Comparison of ENCODE assay signal across 9 cellular contexts in the genomic region with DNA sequence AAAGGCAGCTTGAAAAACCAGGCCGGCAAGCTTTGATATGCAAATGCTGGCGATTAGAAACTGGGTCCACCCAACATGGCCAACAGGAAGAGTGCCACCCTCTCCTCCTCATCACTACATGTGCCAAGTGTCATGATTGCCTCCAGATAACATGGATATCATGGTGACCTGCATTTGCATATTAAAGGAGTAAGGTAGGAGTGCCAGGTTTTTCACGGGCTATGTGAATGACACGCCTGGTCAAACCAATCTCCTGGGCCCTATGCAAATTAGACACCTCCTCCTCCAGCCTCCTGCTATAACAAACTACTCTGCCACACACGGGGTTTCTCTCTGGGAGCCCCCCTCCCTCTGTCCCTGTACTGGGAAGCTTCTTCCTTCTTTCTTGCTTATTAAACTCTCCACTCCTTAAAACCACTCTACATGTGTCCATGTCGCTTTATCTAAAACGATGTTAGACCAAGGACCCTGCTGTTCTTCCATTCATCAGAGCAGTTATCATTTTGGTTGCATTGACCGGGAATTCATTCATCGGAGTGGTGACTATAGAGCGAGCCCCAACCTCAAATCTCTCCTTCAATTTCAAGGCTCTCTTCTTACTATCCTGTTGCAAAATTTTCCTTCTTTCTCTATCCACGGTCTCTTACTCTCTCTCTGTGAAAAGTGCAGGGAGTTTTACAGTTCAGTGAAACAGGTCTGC. TPM values are rescaled to one million over a fixed set of nuclear protein-coding genes. Genes with fewer than 3 reads are reported as not detected.
A peak's percentile ranks its signal among the peaks of the same experiment; 100 is the strongest.
DNase-seq lines count a peak whose midpoint lies in the region; ATAC-seq and TF ChIP-seq lines count a peak whose summit lies in the region.
"Had no signal": no experiment of that assay in that cellular context is flagged by ENCODE, and none has a peak within 500 bp of the region (broad histone marks: within the 10 kb centered on the region; RNA-seq: fewer than 3 reads in every experiment).

No MANE protein-coding gene starts in this region.

- H3K9me2 ChIP-seq in GM23338 (ENCODE audit: insufficient read depth) (no peaks in the 10 kb centered on the region), OCI-LY7 (ENCODE audit: insufficient read depth, low read length) (no peaks in the 10 kb centered on the region)

- 18 to 21% (median 20%) methylated on average over 11 of the region's 11 CpGs for WGBS in psoas muscle, 3 donors

- intact Hi-C loops in OCI-LY7 (cut with micrococcal nuclease; ENCODE audit: unreplicated experiment) (loop anchor here (1.0 kb wide), 4 partner anchors 50 to 496 kb away; no protein-coding TSS in a partner anchor), psoas muscle (cut with DNase I) (loop anchor here in 1 of 2 donors (1.0 to 10.0 kb wide), 3 partner anchors 418 to 576 kb away; partner anchors contain the start of gene C1S), ascending aorta (cut with DNase I) (loop anchor here (1.0 to 10.0 kb wide), 2 partner anchors 419 to 493 kb away; no protein-coding TSS in a partner anchor)

- H3K9me3 ChIP-seq in OCI-LY7 (ENCODE audit: low read length) (no peaks in the 10 kb centered on the region), fibroblast of lung (ENCODE audit: control insufficient read depth, insufficient read depth, low read depth, low read length) (no peaks in the 10 kb centered on the region), psoas muscle (no peaks in the 10 kb centered on the region), ascending aorta (no peaks in the 10 kb centered on the region)

- peaks cover 28% of the 10 kb centered on the region for H3K4me1 Mint-ChIP-seq in GM23338

- peak overlapping the region; percentile 78 for H3K4me3 Mint-ChIP-seq in GM23338

- DNase-seq in GM23338 (ENCODE audit: low spot score) (peak; percentile 91), OCI-LY7 (ENCODE audit: low spot score) (no peak), fibroblast of lung (ENCODE audit: low read depth in 2 of 2) (peak in 1 of 2 donors; percentile 4), psoas muscle (no peak), ascending aorta (ENCODE audit: low spot score in 2 of 2) (no peak), NCI-H2107 treated with DMSO at 0.1 percent for 48 hours (lab: John Stamatoyannopoulos, UW; ENCODE audit: unreplicated experiment) (no peak)
- DNase-seq in stimulated activated CD4-positive, alpha-beta T cell treated with anti-CD3 and anti-CD28 coated beads, Interleukin-12 subunit alpha, Interleukin-12 subunit beta, amount 100 ng/mL, for 4 hours, result no peak

- no peaks in the 10 kb centered on the region; the same call in 2 of the 3 replicates for H3K36me3 Mint-ChIP-seq in GM23338 (ENCODE audit: low read depth)

- no peak overlapping the region for H3K9ac ChIP-seq in fibroblast of lung (ENCODE audit: insufficient read depth, low read length)

- H3K36me3 ChIP-seq in GM23338 (ENCODE audit: insufficient read depth) (no peaks in the 10 kb centered on the region), OCI-LY7 (ENCODE audit: insufficient read depth, low read length) (no peaks in the 10 kb centered on the region), fibroblast of lung (ENCODE audit: control insufficient read depth, insufficient read depth, low read length) (no peaks in the 10 kb centered on the region), psoas muscle (ENCODE audit: insufficient read depth in 1 of 2, low read depth in 1 of 2) (no peaks in the 10 kb centered on the region), ascending aorta (no peaks in the 10 kb centered on the region)

- H3K27ac Mint-ChIP-seq in GM23338, result peak overlapping the region; percentile 42

- H3K27me3 Mint-ChIP-seq in GM23338 (ENCODE audit: insufficient read depth, low read depth, poor library complexity), result peaks cover 7% of the 10 kb centered on the region

- H3K27me3 ChIP-seq in GM23338 (ENCODE audit: insufficient read depth), result peaks cover 3% of the 10 kb centered on the region; the same call in 1 of the 2 replicates
- H3K27me3 ChIP-seq in fibroblast of lung (ENCODE audit: control insufficient read depth, insufficient read depth, low read length), result peaks cover 3% of the 10 kb centered on the region
- peaks cover 2 to 9% (median 3%) of the 10 kb centered on the region in 3 donors for H3K27me3 ChIP-seq in psoas muscle (ENCODE audit: insufficient read depth in 3 of 3, low read length in 2 of 3)
- no peaks in the 10 kb centered on the region for H3K27me3 ChIP-seq in ascending aorta

- H2AFZ ChIP-seq in GM23338, result peak overlapping the region; percentile 73
- peak overlapping the region; percentile 90 for H2AFZ ChIP-seq in OCI-LY7 (ENCODE audit: low read length)
- no peak overlapping the region for H2AFZ ChIP-seq in fibroblast of lung (ENCODE audit: low read length)

- H3K4me2 ChIP-seq in GM23338 (peak overlapping the region; percentile 80), OCI-LY7 (ENCODE audit: low read length) (peak overlapping the region; percentile 55), fibroblast of lung (ENCODE audit: extremely low read depth, insufficient read depth, low read length) (peak overlapping the region; percentile 51)

- no peak for TF ChIP-seq CTCF in GM23338 (conservative IDR thresholded peaks at IDR 0.05; ENCODE audit: low read depth in 2 of 2)
- no peak for TF ChIP-seq CTCF in OCI-LY7 (conservative IDR thresholded peaks at IDR 0.05; ENCODE audit: low read length)
- no peak for TF ChIP-seq CTCF in fibroblast of lung (conservative IDR thresholded peaks at IDR 0.05 in 1 of 2, IDR thresholded peaks at IDR 0.05 in 1 of 2; ENCODE audit: low read depth in 1 of 2, low read length in 2 of 2)
- TF ChIP-seq CTCF in psoas muscle (IDR thresholded peaks at IDR 0.05), result no peak
- no peak for TF ChIP-seq CTCF in ascending aorta (IDR thresholded peaks at IDR 0.05)

- no TSS peak for BruUV-seq in OCI-LY7 (replicated peaks; lab: Mats Ljungman, UMichigan)

- H3K4me1 ChIP-seq in GM23338 (ENCODE audit: insufficient read depth), result peaks cover 24% of the 10 kb centered on the region
- peaks cover 45% of the 10 kb centered on the region for H3K4me1 ChIP-seq in OCI-LY7 (ENCODE audit: insufficient read depth, low read length, poor library complexity, severe bottlenecking)
- no peaks in the 10 kb centered on the region for H3K4me1 ChIP-seq in fibroblast of lung (ENCODE audit: control insufficient read depth, extremely low read depth, insufficient read depth, low read length)
- H3K4me1 ChIP-seq in psoas muscle, result no peaks in the 10 kb centered on the region
- no peaks in the 10 kb centered on the region for H3K4me1 ChIP-seq in ascending aorta

- H3K4me3 ChIP-seq in GM23338 (peak overlapping the region; percentile 58), OCI-LY7 (ENCODE audit: low read depth, low read length, poor library complexity, severe bottlenecking) (no peak overlapping the region), fibroblast of lung (replicated peaks in 1 of 4; ENCODE audit: control extremely low read depth in 1 of 4, insufficient read depth in 1 of 4, low read depth in 3 of 4, low read length in 4 of 4) (peak overlapping the region in 1 of 4 experiments; percentile 20), psoas muscle (no peak overlapping the region), ascending aorta (no peak overlapping the region)

- H4K20me1 ChIP-seq in GM23338 (replicated peaks; ENCODE audit: insufficient read depth) (no peaks in the 10 kb centered on the region), OCI-LY7 (ENCODE audit: insufficient read depth, low read length) (no peaks in the 10 kb centered on the region), fibroblast of lung (ENCODE audit: control insufficient read depth, extremely low read depth, insufficient read depth, low read length) (no peaks in the 10 kb centered on the region)

- CTCF ChIA-PET in OCI-LY7 (lab: Charles Lee; ENCODE audit: unreplicated experiment), result interaction anchor here (0.6 kb wide), 1 partner anchor 590 kb away, joined by 5 read pairs; no protein-coding TSS in a partner anchor

- POLR2A ChIA-PET in OCI-LY7 (lab: Charles Lee), result interaction anchor here (0.6 to 1.0 kb wide), 4 partner anchors 16 to 410 kb away, joined by 3 to 4 read pairs (median 3); no protein-coding TSS in a partner anchor

- no peaks in the 10 kb centered on the region for H3K79me2 ChIP-seq in GM23338 (replicated peaks; ENCODE audit: insufficient read depth)
- H3K79me2 ChIP-seq in OCI-LY7 (ENCODE audit: insufficient read depth, low read depth, low read length), result no peaks in the 10 kb centered on the region
- H3K79me2 ChIP-seq in fibroblast of lung (ENCODE audit: control insufficient read depth, insufficient read depth, low read length), result no peaks in the 10 kb centered on the region

- peak; percentile 86 for ATAC-seq in GM23338
- peak in 3 of 4 donors; percentile 5 to 21 (median 7) for ATAC-seq in psoas muscle
- ATAC-seq in HG03521 (IDR thresholded peaks at IDR 0.05; ENCODE audit: unreplicated experiment), result no peak

- peaks cover 6% of the 10 kb centered on the region for H3F3A ChIP-seq in GM23338 (replicated peaks; ENCODE audit: low read depth)

- H3K9me3 Mint-ChIP-seq in GM23338, result no peaks in the 10 kb centered on the region

- H3K27ac ChIP-seq in GM23338 (ENCODE audit: low read depth), result peak overlapping the region; percentile 40
- no peak overlapping the region for H3K27ac ChIP-seq in OCI-LY7 (ENCODE audit: low read depth, low read length, poor library complexity, severe bottlenecking)
- no peak overlapping the region for H3K27ac ChIP-seq in fibroblast of lung (ENCODE audit: insufficient read depth, low read length)
- H3K27ac ChIP-seq in psoas muscle, result no peak overlapping the region
- no peak overlapping the region for H3K27ac ChIP-seq in ascending aorta

RNA-seq across cellular contexts. Expression of gene APOBEC1, which starts 27.5 kb away (rescaled TPM):
- not detected in 2 replicates for total RNA-seq in GM23338 (2014; rRNA removed; shearing (Covaris generic))
- polyA plus RNA-seq in GM23338 (2016; fragmentation: Nextera tagmentation; extraction: Ambion mirVana) (not detected in 2 replicates), fibroblast of lung (not detected in 2 replicates), psoas muscle (under 1 TPM in 1 of 3 donors, not detected in 2; 0.18 TPM)
- not detected in 2 replicates for total RNA-seq in OCI-LY7 (2014; rRNA removed; shearing (Covaris generic))
- total RNA-seq in OCI-LY7 (2022) (not detected in 2 replicates), fibroblast of lung (not detected in 2 replicates), psoas muscle (not detected), ascending aorta (not detected)
- polyA plus RNA-seq in fibroblast of lung (2012), result not detected in 2 replicates
- polyA minus RNA-seq in fibroblast of lung (ENCODE audit: low replicate concordance), result not detected in 2 replicates
- total RNA-seq: pulmonary artery endothelial cell had no signal

RNA-seq across cellular contexts. Expression of gene GDF3, which starts 57.4 kb away (rescaled TPM):
- 15.3 and 19.3 TPM in 2 replicates for total RNA-seq in GM23338 (2014; rRNA removed; shearing (Covaris generic))
- polyA plus RNA-seq in GM23338 (2016; fragmentation: Nextera tagmentation; extraction: Ambion mirVana) (31.7 and 32.0 TPM in 2 replicates), fibroblast of lung (not detected in 2 replicates), psoas muscle (under 1 TPM; 0.04 to 0.37 (median 0.05) TPM)
- not detected in 2 replicates for total RNA-seq in OCI-LY7 (2014; rRNA removed; shearing (Covaris generic))
- total RNA-seq in OCI-LY7 (2022) (not detected in 2 replicates), fibroblast of lung (not detected in 2 replicates), psoas muscle (under 1 TPM in 1 of 4 donors, not detected in 3; 0.30 TPM), ascending aorta (not detected)
- polyA plus RNA-seq in fibroblast of lung (2012), result not detected in 2 replicates
- polyA minus RNA-seq in fibroblast of lung (ENCODE audit: low replicate concordance), result not detected in 2 replicates

Comparison
In these comparisons a context has a peak if more than half of its experiments do, and no peak if none do; other contexts are left out.
1. RNA of gene GDF3, which starts 57.4 kb away (total RNA-seq): 15.3 to 19.3 TPM in GM23338; 0.30 TPM in psoas muscle, not detected in OCI-LY7, not detected in fibroblast of lung and not detected in ascending aorta (single experiment); every median in the first group is over 10 times any median in the second.
2. Peak in every context shown above with its lines, with median percentiles within 50 percentile points of each other: H3K4me2 ChIP-seq.